1 cellular context compared by ENCODE assay signal in the genomic region with DNA sequence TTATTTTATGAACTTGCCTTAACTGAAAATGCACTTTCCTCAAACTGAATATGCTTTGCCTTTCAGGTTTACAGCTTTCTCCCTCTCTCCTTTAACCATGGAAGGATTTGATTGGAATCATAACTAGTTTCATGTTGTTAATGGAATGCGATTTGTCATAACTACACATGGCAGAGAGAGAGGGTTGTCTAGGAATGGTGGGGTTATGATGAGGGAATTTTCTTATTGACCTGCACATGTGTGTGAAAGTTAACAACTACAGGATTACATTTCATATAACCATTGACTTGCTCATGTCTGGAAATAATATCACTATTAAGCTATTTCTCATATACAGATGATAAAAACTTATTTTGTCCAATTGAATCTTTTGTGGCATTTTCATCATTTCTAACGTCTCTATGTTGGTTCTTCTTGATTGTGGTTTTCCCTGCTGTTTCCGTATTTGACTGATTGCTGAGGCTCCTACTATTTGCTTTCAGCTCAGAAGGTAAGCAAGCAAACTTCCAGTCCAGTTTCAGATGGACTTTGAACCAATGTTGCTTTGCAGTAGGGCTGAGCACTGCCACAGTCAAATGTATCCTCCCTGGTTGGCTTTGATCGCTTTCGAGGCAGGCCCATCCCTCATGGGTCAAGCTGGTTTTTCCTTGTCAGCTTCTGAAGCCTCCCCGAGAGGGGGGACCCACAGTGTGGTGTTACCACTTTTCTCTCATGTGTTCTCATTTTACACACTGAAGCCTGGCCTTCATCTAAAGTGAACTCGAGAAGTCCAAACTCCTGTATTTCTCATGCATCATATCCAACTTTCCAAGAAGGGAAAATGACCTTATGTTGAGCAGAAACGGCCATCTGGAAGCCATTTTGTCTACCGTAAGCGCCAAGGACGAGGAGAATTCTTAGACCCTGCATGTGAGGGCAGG.
TF ChIP-seq lines count a peak whose summit lies in the region.

No MANE protein-coding gene starts in this region.

TF ChIP-seq in HepG2, 621 proteins besides CTCF, POLR2A, EP300 and RAD21 (continued from another document and continues in another):
- TF ChIP-seq ZNF337 (CRISPR knock-in tag; IDR thresholded peaks at IDR 0.05; ENCODE audit: borderline replicate concordance, low read depth) (peak; percentile 94; the same call in 1 of the 2 replicates), TBL1XR1 (IDR thresholded peaks at IDR 0.05; ENCODE audit: borderline replicate concordance, low read length, partially characterized antibody) (peak; percentile 94), ZNF713 (CRISPR knock-in tag; IDR thresholded peaks at IDR 0.05) (peak; percentile 94; the same call in 1 of the 2 replicates), CCDC6 (CRISPR knock-in tag; IDR thresholded peaks at IDR 0.05) (peak; percentile 93; the same call in 1 of the 2 replicates), PHF21A (CRISPR knock-in tag; IDR thresholded peaks at IDR 0.05) (peak; percentile 95), MIER3 (CRISPR knock-in tag; IDR thresholded peaks at IDR 0.05; ENCODE audit: borderline replicate concordance) (peak; percentile 95; the same call in 1 of the 2 replicates), EEA1 (CRISPR knock-in tag; IDR thresholded peaks at IDR 0.05; ENCODE audit: borderline replicate concordance) (no peak), ARNT2 (CRISPR knock-in tag; IDR thresholded peaks at IDR 0.05; ENCODE audit: low read depth) (peak; percentile 69; the same call in 1 of the 2 replicates), PRMT3 (CRISPR knock-in tag; IDR thresholded peaks at IDR 0.05; ENCODE audit: borderline replicate concordance, low read depth) (0 out of 2 replicates have a peak, but pooled peaks have one; percentile 40), ZFAT (CRISPR knock-in tag; conservative IDR thresholded peaks at IDR 0.05) (no peak), HNF4A (CRISPR knock-in tag; IDR thresholded peaks at IDR 0.05) (peak; percentile 100), HOXA5 (CRISPR knock-in tag; IDR thresholded peaks at IDR 0.05) (peak; percentile 86), KAT8 (CRISPR knock-in tag; IDR thresholded peaks at IDR 0.05) (peak; percentile 89), ZNF232 (CRISPR knock-in tag; IDR thresholded peaks at IDR 0.05; ENCODE audit: borderline replicate concordance) (peak; percentile 72), HDAC1 (CRISPR knock-in tag; IDR thresholded peaks at IDR 0.05) (peak; percentile 95), ZNF501 (CRISPR knock-in tag; IDR thresholded peaks at IDR 0.05) (peak; percentile 94), TBX2 (CRISPR knock-in tag; IDR thresholded peaks at IDR 0.05; ENCODE audit: borderline replicate concordance) (peak; percentile 95), ZC3H4 (CRISPR knock-in tag; IDR thresholded peaks at IDR 0.05; ENCODE audit: borderline replicate concordance) (no peak), EHMT2 (IDR thresholded peaks at IDR 0.05; ENCODE audit: borderline replicate concordance, low read depth, low read length) (peak; percentile 99), BCL6 (CRISPR knock-in tag; IDR thresholded peaks at IDR 0.05) (peak; percentile 99), HOXA3 (CRISPR knock-in tag; IDR thresholded peaks at IDR 0.05) (peak; percentile 97), GABPB1 (CRISPR knock-in tag; IDR thresholded peaks at IDR 0.05) (peak; percentile 62; the same call in 1 of the 2 replicates), NFE2L1 (CRISPR knock-in tag; IDR thresholded peaks at IDR 0.05; ENCODE audit: borderline replicate concordance) (no peak), TARDBP (CRISPR knock-in tag; IDR thresholded peaks at IDR 0.05) (peak; percentile 94), ZSCAN25 (CRISPR knock-in tag; IDR thresholded peaks at IDR 0.05) (peak; percentile 63; the same call in 1 of the 2 replicates), RFX5 (IDR thresholded peaks at IDR 0.05; ENCODE audit: low read depth, low read length) (no peak), ZSCAN9 (CRISPR knock-in tag; IDR thresholded peaks at IDR 0.05; ENCODE audit: borderline replicate concordance) (peak; percentile 96), GATAD1 (CRISPR knock-in tag; IDR thresholded peaks at IDR 0.05) (peak; percentile 58), POLR2G (IDR thresholded peaks at IDR 0.05; ENCODE audit: low read depth, low read length) (peak; percentile 84), ZNF510 (CRISPR knock-in tag; IDR thresholded peaks at IDR 0.05; ENCODE audit: low read depth) (peak; percentile 78; the same call in 1 of the 2 replicates)
- TF ChIP-seq, protein P1, sequence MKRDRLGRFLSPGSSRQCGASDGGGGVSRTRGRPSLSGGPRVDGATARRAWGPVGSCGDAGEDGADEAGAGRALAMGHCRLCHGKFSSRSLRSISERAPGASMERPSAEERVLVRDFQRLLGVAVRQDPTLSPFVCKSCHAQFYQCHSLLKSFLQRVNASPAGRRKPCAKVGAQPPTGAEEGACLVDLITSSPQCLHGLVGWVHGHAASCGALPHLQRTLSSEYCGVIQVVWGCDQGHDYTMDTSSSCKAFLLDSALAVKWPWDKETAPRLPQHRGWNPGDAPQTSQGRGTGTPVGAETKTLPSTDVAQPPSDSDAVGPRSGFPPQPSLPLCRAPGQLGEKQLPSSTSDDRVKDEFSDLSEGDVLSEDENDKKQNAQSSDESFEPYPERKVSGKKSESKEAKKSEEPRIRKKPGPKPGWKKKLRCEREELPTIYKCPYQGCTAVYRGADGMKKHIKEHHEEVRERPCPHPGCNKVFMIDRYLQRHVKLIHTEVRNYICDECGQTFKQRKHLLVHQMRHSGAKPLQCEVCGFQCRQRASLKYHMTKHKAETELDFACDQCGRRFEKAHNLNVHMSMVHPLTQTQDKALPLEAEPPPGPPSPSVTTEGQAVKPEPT (CRISPR knock-in tag; IDR thresholded peaks at IDR 0.05; ENCODE audit: low read depth), result 0 out of 2 replicates have a peak, but pooled peaks have one; percentile 48
- TF ChIP-seq, protein P2, sequence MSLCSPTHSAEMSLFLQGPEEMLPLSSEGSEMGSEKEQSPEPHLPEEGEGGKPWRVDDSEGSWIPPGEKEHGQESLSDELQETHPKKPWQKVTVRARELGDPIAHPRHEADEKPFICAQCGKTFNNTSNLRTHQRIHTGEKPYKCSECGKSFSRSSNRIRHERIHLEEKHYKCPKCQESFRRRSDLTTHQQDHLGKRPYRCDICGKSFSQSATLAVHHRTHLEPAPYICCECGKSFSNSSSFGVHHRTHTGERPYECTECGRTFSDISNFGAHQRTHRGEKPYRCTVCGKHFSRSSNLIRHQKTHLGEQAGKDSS (CRISPR knock-in tag; IDR thresholded peaks at IDR 0.05; ENCODE audit: borderline replicate concordance, low read depth), result peak; percentile 98
- TF ChIP-seq, protein P3, sequence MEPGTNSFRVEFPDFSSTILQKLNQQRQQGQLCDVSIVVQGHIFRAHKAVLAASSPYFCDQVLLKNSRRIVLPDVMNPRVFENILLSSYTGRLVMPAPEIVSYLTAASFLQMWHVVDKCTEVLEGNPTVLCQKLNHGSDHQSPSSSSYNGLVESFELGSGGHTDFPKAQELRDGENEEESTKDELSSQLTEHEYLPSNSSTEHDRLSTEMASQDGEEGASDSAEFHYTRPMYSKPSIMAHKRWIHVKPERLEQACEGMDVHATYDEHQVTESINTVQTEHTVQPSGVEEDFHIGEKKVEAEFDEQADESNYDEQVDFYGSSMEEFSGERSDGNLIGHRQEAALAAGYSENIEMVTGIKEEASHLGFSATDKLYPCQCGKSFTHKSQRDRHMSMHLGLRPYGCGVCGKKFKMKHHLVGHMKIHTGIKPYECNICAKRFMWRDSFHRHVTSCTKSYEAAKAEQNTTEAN (CRISPR knock-in tag; conservative IDR thresholded peaks at IDR 0.05), result 0 out of 2 replicates have a peak, but pooled peaks have one; percentile 32
- TF ChIP-seq, protein P4, sequence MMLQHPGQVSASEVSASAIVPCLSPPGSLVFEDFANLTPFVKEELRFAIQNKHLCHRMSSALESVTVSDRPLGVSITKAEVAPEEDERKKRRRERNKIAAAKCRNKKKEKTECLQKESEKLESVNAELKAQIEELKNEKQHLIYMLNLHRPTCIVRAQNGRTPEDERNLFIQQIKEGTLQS (CRISPR knock-in tag; IDR thresholded peaks at IDR 0.05), result peak; percentile 35; the same call in 1 of the 2 replicates
- TF ChIP-seq, protein P5, sequence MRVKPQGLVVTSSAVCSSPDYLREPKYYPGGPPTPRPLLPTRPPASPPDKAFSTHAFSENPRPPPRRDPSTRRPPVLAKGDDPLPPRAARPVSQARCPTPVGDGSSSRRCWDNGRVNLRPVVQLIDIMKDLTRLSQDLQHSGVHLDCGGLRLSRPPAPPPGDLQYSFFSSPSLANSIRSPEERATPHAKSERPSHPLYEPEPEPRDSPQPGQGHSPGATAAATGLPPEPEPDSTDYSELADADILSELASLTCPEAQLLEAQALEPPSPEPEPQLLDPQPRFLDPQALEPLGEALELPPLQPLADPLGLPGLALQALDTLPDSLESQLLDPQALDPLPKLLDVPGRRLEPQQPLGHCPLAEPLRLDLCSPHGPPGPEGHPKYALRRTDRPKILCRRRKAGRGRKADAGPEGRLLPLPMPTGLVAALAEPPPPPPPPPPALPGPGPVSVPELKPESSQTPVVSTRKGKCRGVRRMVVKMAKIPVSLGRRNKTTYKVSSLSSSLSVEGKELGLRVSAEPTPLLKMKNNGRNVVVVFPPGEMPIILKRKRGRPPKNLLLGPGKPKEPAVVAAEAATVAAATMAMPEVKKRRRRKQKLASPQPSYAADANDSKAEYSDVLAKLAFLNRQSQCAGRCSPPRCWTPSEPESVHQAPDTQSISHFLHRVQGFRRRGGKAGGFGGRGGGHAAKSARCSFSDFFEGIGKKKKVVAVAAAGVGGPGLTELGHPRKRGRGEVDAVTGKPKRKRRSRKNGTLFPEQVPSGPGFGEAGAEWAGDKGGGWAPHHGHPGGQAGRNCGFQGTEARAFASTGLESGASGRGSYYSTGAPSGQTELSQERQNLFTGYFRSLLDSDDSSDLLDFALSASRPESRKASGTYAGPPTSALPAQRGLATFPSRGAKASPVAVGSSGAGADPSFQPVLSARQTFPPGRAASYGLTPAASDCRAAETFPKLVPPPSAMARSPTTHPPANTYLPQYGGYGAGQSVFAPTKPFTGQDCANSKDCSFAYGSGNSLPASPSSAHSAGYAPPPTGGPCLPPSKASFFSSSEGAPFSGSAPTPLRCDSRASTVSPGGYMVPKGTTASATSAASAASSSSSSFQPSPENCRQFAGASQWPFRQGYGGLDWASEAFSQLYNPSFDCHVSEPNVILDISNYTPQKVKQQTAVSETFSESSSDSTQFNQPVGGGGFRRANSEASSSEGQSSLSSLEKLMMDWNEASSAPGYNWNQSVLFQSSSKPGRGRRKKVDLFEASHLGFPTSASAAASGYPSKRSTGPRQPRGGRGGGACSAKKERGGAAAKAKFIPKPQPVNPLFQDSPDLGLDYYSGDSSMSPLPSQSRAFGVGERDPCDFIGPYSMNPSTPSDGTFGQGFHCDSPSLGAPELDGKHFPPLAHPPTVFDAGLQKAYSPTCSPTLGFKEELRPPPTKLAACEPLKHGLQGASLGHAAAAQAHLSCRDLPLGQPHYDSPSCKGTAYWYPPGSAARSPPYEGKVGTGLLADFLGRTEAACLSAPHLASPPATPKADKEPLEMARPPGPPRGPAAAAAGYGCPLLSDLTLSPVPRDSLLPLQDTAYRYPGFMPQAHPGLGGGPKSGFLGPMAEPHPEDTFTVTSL (CRISPR knock-in tag; IDR thresholded peaks at IDR 0.05; ENCODE audit: borderline replicate concordance), result peak; percentile 100
- TF ChIP-seq, protein P6, sequence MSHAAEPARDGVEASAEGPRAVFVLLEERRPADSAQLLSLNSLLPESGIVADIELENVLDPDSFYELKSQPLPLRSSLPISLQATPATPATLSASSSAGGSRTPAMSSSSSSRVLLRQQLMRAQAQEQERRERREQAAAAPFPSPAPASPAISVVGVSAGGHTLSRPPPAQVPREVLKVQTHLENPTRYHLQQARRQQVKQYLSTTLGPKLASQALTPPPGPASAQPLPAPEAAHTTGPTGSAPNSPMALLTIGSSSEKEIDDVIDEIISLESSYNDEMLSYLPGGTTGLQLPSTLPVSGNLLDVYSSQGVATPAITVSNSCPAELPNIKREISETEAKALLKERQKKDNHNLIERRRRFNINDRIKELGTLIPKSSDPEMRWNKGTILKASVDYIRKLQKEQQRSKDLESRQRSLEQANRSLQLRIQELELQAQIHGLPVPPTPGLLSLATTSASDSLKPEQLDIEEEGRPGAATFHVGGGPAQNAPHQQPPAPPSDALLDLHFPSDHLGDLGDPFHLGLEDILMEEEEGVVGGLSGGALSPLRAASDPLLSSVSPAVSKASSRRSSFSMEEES (CRISPR knock-in tag; IDR thresholded peaks at IDR 0.05), result peak; percentile 80
- TF ChIP-seq, protein P7, sequence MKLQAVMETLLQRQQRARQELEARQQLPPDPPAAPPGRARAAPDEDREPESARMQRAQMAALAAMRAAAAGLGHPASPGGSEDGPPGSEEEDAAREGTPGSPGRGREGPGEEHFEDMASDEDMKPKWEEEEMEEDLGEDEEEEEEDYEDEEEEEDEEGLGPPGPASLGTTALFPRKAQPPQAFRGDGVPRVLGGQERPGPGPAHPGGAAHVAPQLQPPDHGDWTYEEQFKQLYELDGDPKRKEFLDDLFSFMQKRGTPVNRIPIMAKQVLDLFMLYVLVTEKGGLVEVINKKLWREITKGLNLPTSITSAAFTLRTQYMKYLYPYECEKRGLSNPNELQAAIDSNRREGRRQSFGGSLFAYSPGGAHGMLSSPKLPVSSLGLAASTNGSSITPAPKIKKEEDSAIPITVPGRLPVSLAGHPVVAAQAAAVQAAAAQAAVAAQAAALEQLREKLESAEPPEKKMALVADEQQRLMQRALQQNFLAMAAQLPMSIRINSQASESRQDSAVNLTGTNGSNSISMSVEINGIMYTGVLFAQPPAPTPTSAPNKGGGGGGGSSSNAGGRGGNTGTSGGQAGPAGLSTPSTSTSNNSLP (IDR thresholded peaks at IDR 0.05; ENCODE audit: low read depth, low read length), result peak; percentile 94
- TF ChIP-seq, protein P8, sequence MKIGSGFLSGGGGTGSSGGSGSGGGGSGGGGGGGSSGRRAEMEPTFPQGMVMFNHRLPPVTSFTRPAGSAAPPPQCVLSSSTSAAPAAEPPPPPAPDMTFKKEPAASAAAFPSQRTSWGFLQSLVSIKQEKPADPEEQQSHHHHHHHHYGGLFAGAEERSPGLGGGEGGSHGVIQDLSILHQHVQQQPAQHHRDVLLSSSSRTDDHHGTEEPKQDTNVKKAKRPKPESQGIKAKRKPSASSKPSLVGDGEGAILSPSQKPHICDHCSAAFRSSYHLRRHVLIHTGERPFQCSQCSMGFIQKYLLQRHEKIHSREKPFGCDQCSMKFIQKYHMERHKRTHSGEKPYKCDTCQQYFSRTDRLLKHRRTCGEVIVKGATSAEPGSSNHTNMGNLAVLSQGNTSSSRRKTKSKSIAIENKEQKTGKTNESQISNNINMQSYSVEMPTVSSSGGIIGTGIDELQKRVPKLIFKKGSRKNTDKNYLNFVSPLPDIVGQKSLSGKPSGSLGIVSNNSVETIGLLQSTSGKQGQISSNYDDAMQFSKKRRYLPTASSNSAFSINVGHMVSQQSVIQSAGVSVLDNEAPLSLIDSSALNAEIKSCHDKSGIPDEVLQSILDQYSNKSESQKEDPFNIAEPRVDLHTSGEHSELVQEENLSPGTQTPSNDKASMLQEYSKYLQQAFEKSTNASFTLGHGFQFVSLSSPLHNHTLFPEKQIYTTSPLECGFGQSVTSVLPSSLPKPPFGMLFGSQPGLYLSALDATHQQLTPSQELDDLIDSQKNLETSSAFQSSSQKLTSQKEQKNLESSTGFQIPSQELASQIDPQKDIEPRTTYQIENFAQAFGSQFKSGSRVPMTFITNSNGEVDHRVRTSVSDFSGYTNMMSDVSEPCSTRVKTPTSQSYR (CRISPR knock-in tag; IDR thresholded peaks at IDR 0.05; ENCODE audit: borderline replicate concordance), result peak; percentile 61; the same call in 1 of the 2 replicates
